Comparison of ENCODE assay signal across 19 cellular contexts in genomic region chr3:16406579-16406978, GRCh38.
A peak's percentile ranks its signal among the peaks of the same experiment; 100 is the strongest.
DNase-seq lines count a peak whose midpoint lies in the region; ATAC-seq and TF ChIP-seq lines count a peak whose summit lies in the region.
"Had no signal": no experiment of that assay in that cellular context is flagged by ENCODE, and none has a peak within 500 bp of the region (broad histone marks: within the 10 kb centered on the region; RNA-seq: fewer than 3 reads in every experiment).

No MANE protein-coding gene starts in this region.

- H3K4me1 ChIP-seq in Karpas-422 (ENCODE audit: low read length), result peaks cover 68% of the 10 kb centered on the region
- H3K4me1 ChIP-seq: parathyroid adenoma had no signal

- no peak overlapping the region for H2AFZ ChIP-seq in Karpas-422 (ENCODE audit: low read length)
- H2AFZ ChIP-seq: parathyroid adenoma had no signal

- H3K9me3 Mint-ChIP-seq in activated naive CD4-positive, alpha-beta T cell treated with anti-CD3 and anti-CD28 coated beads for 36 hours, result no peaks in the 10 kb centered on the region
- H3K9me3 Mint-ChIP-seq in osteocyte (ENCODE audit: unreplicated experiment), result peaks cover 4% of the 10 kb centered on the region
- H3K9me3 Mint-ChIP-seq: CD4-positive, CD25-positive, alpha-beta regulatory T cell had no signal

- peaks cover 7% of the 10 kb centered on the region; the same call in 1 of the 2 replicates for H4K20me1 ChIP-seq in Karpas-422 (ENCODE audit: insufficient read depth, low read depth, low read length)

- no peak overlapping the region for H3K9ac ChIP-seq in Karpas-422 (ENCODE audit: low read length)
- H3K9ac ChIP-seq: parathyroid adenoma, SK-N-SH had no signal

- H3K9me2 ChIP-seq in Karpas-422 (replicated peaks; ENCODE audit: insufficient read depth, low read length), result no peaks in the 10 kb centered on the region
- H3K9me2 ChIP-seq: SK-N-SH had no signal

- intact Hi-C loops in activated naive CD4-positive, alpha-beta T cell treated with anti-CD3 and anti-CD28 coated beads for 36 hours (cut with micrococcal nuclease), result no loop called here

- H3K36me3 Mint-ChIP-seq in activated naive CD4-positive, alpha-beta T cell treated with anti-CD3 and anti-CD28 coated beads for 36 hours (ENCODE audit: low read depth), result peaks cover 28% of the 10 kb centered on the region
- peaks cover 25% of the 10 kb centered on the region for H3K36me3 Mint-ChIP-seq in osteocyte (ENCODE audit: unreplicated experiment)

- peaks cover 74% of the 10 kb centered on the region for H3K36me3 ChIP-seq in Karpas-422 (ENCODE audit: insufficient read depth, low read length)

- peak overlapping the region; percentile 72 for H3K27ac ChIP-seq in Karpas-422 (ENCODE audit: low read length)
- H3K27ac ChIP-seq: lower lobe of right lung, parathyroid adenoma, suprapubic skin had no signal

- DNase-seq in activated naive CD4-positive, alpha-beta T cell treated with anti-CD3 and anti-CD28 coated beads for 36 hours, result no peak
- DNase-seq in activated naive CD4-positive, alpha-beta T cell treated with Interleukin-2 at 50 U/mL for 16 hours, result no peak
- DNase-seq in Karpas-422 (no peak), osteocyte (ENCODE audit: extremely low spot score, unreplicated experiment) (no peak), ureter (ENCODE audit: low spot score) (no peak)
- DNase-seq: activated CD4-positive, alpha-beta T cell treated with anti-CD3 and anti-CD28 coated beads for 48 hours; DMS79 treated with DMSO at 0.1 percent for 48 hours; glutamatergic neuron; lower lobe of right lung; NCI-H1930; NCI-H510A treated with DMSO at 0.1 percent for 48 hours; SK-N-SH; stimulated activated CD4-positive, alpha-beta T cell treated with anti-CD3 and anti-CD28 coated beads, Interleukin-2, amount 100 ng/mL, for 24 hours had no signal

- ATAC-seq in GM21390 (IDR thresholded peaks at IDR 0.05; ENCODE audit: unreplicated experiment), result peak; percentile 54
- no peak for ATAC-seq in HG02981 (IDR thresholded peaks at IDR 0.05; ENCODE audit: unreplicated experiment)
- no peak for ATAC-seq in GM19328 (IDR thresholded peaks at IDR 0.05; ENCODE audit: unreplicated experiment)
- ATAC-seq: lower lobe of right lung had no signal

- no peak overlapping the region for H3K4me3 Mint-ChIP-seq in activated naive CD4-positive, alpha-beta T cell treated with anti-CD3 and anti-CD28 coated beads for 36 hours
- H3K4me3 Mint-ChIP-seq in osteocyte (ENCODE audit: unreplicated experiment), result no peak overlapping the region
- H3K4me3 Mint-ChIP-seq: CD4-positive, CD25-positive, alpha-beta regulatory T cell had no signal

- H3K4me2 ChIP-seq in Karpas-422 (ENCODE audit: low read depth, low read length, poor library complexity, severe bottlenecking), result no peak overlapping the region
- H3K4me2 ChIP-seq: SK-N-SH had no signal

- peaks cover 26% of the 10 kb centered on the region for H3K4me1 Mint-ChIP-seq in activated naive CD4-positive, alpha-beta T cell treated with anti-CD3 and anti-CD28 coated beads for 36 hours (ENCODE audit: low read depth)
- peaks cover 38% of the 10 kb centered on the region for H3K4me1 Mint-ChIP-seq in osteocyte (ENCODE audit: unreplicated experiment)

- H3K27me3 ChIP-seq in Karpas-422 (ENCODE audit: low read length), result no peaks in the 10 kb centered on the region
- H3K27me3 ChIP-seq: suprapubic skin had no signal

- H3K27me3 Mint-ChIP-seq in activated naive CD4-positive, alpha-beta T cell treated with anti-CD3 and anti-CD28 coated beads for 36 hours (ENCODE audit: low read depth), result no peaks in the 10 kb centered on the region
- H3K27me3 Mint-ChIP-seq in osteocyte (ENCODE audit: unreplicated experiment), result no peaks in the 10 kb centered on the region
- H3K27me3 Mint-ChIP-seq: CD4-positive, CD25-positive, alpha-beta regulatory T cell had no signal

- no peak overlapping the region for H3K4me3 ChIP-seq in Karpas-422 (ENCODE audit: low read length)
- H3K4me3 ChIP-seq: lower lobe of right lung, suprapubic skin had no signal

- peak overlapping the region; percentile 12 for H3K27ac Mint-ChIP-seq in activated naive CD4-positive, alpha-beta T cell treated with anti-CD3 and anti-CD28 coated beads for 36 hours
- peak overlapping the region; percentile 86 for H3K27ac Mint-ChIP-seq in osteocyte (ENCODE audit: unreplicated experiment)

- no peaks in the 10 kb centered on the region for H3K9me3 ChIP-seq in Karpas-422 (ENCODE audit: low read length)
- H3K9me3 ChIP-seq: lower lobe of right lung, SK-N-SH, suprapubic skin had no signal

- CTCF ChIA-PET in activated naive CD4-positive, alpha-beta T cell treated with anti-CD3 and anti-CD28 coated beads for 36 hours (lab: Charles Lee), result interaction anchor here (1.2 kb wide), 1 partner anchor 8 kb away, joined by 3 read pairs; no protein-coding TSS in a partner anchor

- TF ChIP-seq CTCF in osteocyte (IDR thresholded peaks at IDR 0.05), result no peak

- peaks cover 86% of the 10 kb centered on the region for H3K79me2 ChIP-seq in Karpas-422 (ENCODE audit: low read length)
- H3K79me2 ChIP-seq: parathyroid adenoma had no signal
